In the genomic region with DNA sequence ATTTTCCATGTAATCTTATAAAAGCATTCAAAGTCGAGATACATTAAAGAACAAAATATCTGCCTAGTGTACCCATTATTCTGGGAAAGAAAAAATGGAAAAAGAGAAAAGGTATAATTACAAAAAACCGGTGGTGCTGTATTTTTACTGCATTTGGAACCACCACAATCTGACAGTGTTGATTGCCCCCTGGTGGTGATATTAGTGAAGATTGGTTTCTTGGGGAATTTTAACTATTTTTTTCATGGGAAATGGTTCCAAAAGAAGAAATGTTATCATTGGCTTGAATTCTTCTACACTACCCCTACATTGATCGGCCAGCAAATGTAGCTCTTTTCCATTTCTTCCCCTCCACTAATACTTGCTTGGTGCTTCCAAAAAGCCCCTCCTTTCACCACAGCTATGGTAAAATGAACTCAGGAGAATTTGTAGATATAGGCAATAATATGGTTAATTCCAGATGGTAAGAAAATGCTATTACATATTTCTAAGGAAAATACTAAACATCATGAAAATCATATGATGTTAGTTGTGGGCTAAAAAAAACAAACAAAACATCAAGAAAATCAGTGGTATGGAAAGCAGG, we compare ENCODE assay signal across 8 cellular contexts. TPM values are rescaled to one million over a fixed set of nuclear protein-coding genes. Genes with fewer than 3 reads are reported as not detected.
DNase-seq lines count a peak whose midpoint lies in the region; ATAC-seq and TF ChIP-seq lines count a peak whose summit lies in the region.

No MANE protein-coding gene starts in this region.

- H3K4me3 ChIP-seq in fibroblast of the aortic adventitia (ENCODE audit: low read depth, low read length) (no peak overlapping the region), retinal pigment epithelial cell (ENCODE audit: low read length) (no peak overlapping the region)

- ATAC-seq in HG03354 (IDR thresholded peaks at IDR 0.05; ENCODE audit: poor library complexity, severe bottlenecking, unreplicated experiment) (peak; percentile 60), SK-N-SH treated with all-trans-retinoic acid at 6 μM for 48 hours (peak; percentile 61; the same call in 2 of the 3 replicates), HG03045 (IDR thresholded peaks at IDR 0.05; ENCODE audit: unreplicated experiment) (no peak)

- TF ChIP-seq CTCF in fibroblast of the aortic adventitia (IDR thresholded peaks at IDR 0.05; ENCODE audit: insufficient read depth, low read length) (peak; percentile 58), retinal pigment epithelial cell (conservative IDR thresholded peaks at IDR 0.05; ENCODE audit: low read depth, low read length) (peak; percentile 63)

- DNase-seq in NCI-H2171 treated with DMSO at 0.1 percent for 48 hours (lab: John Stamatoyannopoulos, UW) (peak; percentile 1), NCI-H2171 (lab: John Stamatoyannopoulos, UW) (no peak), fibroblast of the aortic adventitia (ENCODE audit: low read depth) (peak; percentile 76), retinal pigment epithelial cell (ENCODE audit: low read depth) (no peak), activated gamma-delta T cell (lab: John Stamatoyannopoulos, UW) (no peak)

TF ChIP-seq in SK-N-SH treated with all-trans-retinoic acid at 6 μM for 48 hours, 23 proteins besides CTCF, POLR2A, EP300 and RAD21:
- TF ChIP-seq ZFP3 (CRISPR knock-in tag; IDR thresholded peaks at IDR 0.05), result no peak
- no peak for TF ChIP-seq TOX (CRISPR knock-in tag; IDR thresholded peaks at IDR 0.05; ENCODE audit: borderline replicate concordance)
- TF ChIP-seq OSR1 (CRISPR knock-in tag; IDR thresholded peaks at IDR 0.05), result no peak
- TF ChIP-seq RARB (CRISPR knock-in tag; IDR thresholded peaks at IDR 0.05), result no peak
- no peak for TF ChIP-seq TSHZ2 (CRISPR knock-in tag; IDR thresholded peaks at IDR 0.05)
- TF ChIP-seq, protein P1, sequence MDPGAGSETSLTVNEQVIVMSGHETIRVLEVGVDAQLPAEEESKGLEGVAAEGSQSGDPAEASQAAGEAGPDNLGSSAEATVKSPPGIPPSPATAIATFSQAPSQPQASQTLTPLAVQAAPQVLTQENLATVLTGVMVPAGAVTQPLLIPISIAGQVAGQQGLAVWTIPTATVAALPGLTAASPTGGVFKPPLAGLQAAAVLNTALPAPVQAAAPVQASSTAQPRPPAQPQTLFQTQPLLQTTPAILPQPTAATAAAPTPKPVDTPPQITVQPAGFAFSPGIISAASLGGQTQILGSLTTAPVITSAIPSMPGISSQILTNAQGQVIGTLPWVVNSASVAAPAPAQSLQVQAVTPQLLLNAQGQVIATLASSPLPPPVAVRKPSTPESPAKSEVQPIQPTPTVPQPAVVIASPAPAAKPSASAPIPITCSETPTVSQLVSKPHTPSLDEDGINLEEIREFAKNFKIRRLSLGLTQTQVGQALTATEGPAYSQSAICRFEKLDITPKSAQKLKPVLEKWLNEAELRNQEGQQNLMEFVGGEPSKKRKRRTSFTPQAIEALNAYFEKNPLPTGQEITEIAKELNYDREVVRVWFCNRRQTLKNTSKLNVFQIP (CRISPR knock-in tag; IDR thresholded peaks at IDR 0.05; ENCODE audit: borderline replicate concordance, low read depth), result no peak
- TF ChIP-seq TCF4 (CRISPR knock-in tag; IDR thresholded peaks at IDR 0.05; ENCODE audit: borderline replicate concordance), result no peak
- TF ChIP-seq, protein P2, sequence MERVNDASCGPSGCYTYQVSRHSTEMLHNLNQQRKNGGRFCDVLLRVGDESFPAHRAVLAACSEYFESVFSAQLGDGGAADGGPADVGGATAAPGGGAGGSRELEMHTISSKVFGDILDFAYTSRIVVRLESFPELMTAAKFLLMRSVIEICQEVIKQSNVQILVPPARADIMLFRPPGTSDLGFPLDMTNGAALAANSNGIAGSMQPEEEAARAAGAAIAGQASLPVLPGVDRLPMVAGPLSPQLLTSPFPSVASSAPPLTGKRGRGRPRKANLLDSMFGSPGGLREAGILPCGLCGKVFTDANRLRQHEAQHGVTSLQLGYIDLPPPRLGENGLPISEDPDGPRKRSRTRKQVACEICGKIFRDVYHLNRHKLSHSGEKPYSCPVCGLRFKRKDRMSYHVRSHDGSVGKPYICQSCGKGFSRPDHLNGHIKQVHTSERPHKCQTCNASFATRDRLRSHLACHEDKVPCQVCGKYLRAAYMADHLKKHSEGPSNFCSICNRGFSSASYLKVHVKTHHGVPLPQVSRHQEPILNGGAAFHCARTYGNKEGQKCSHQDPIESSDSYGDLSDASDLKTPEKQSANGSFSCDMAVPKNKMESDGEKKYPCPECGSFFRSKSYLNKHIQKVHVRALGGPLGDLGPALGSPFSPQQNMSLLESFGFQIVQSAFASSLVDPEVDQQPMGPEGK (CRISPR knock-in tag; IDR thresholded peaks at IDR 0.05; ENCODE audit: borderline replicate concordance), result no peak
- no peak for TF ChIP-seq SNAI2 (CRISPR knock-in tag; IDR thresholded peaks at IDR 0.05)
- no peak for TF ChIP-seq GLIS3 (CRISPR knock-in tag; IDR thresholded peaks at IDR 0.05)
- no peak for TF ChIP-seq CREB5 (CRISPR knock-in tag; IDR thresholded peaks at IDR 0.05; ENCODE audit: low read depth)
- TF ChIP-seq ZNF70 (CRISPR knock-in tag; IDR thresholded peaks at IDR 0.05), result no peak
- TF ChIP-seq PPARA (CRISPR knock-in tag; IDR thresholded peaks at IDR 0.05; ENCODE audit: borderline replicate concordance), result no peak
- no peak for TF ChIP-seq CSDC2 (CRISPR knock-in tag; IDR thresholded peaks at IDR 0.05)
- TF ChIP-seq ZFP30 (CRISPR knock-in tag; IDR thresholded peaks at IDR 0.05), result no peak
- TF ChIP-seq ISL1 (CRISPR knock-in tag; IDR thresholded peaks at IDR 0.05), result no peak
- TF ChIP-seq ZC3H10 (CRISPR knock-in tag; IDR thresholded peaks at IDR 0.05), result no peak

RNA-seq across cellular contexts. Expression of gene COX18, which starts 50.0 kb away (rescaled TPM):
- total RNA-seq in fibroblast of the aortic adventitia (ENCODE audit: low replicate concordance), result 14.5 and 22.9 TPM in 2 replicates

Comparison
In these comparisons a context has a peak if more than half of its experiments do, and no peak if none do; other contexts are left out.
1. DNase-seq: peak in NCI-H2171 treated with DMSO at 0.1 percent for 48 hours (single experiment) and fibroblast of the aortic adventitia (single experiment); none in NCI-H2171 (single experiment), retinal pigment epithelial cell (single experiment) and activated gamma-delta T cell (single experiment).